ENCODE assay signal across 20 cellular contexts in genomic region chr3:172803489-172803888, GRCh38. TPM values are rescaled to one million over a fixed set of nuclear protein-coding genes. Genes with fewer than 3 reads are reported as not detected.
DNase-seq lines count a peak whose midpoint lies in the region; ATAC-seq and TF ChIP-seq lines count a peak whose summit lies in the region.
"Had no signal": no experiment of that assay in that cellular context is flagged by ENCODE, and none has a peak within 500 bp of the region (broad histone marks: within the 10 kb centered on the region; RNA-seq: fewer than 3 reads in every experiment).

No MANE protein-coding gene starts in this region.

- no peak for DNase-seq in activated T-cell treated with anti-CD3 and anti-CD28 coated beads, Interleukin-2, amount 50 U/mL, for 4 hours
- no peak for DNase-seq in activated T-cell treated with anti-CD3 and anti-CD28 coated beads, Interleukin-2, amount 50 U/mL, for 1 hour
- DNase-seq in NCI-H226 (peak; percentile 5), progenitor cell of endocrine pancreas (ENCODE audit: low spot score, unreplicated experiment) (no peak), left ventricle myocardium inferior (no peak), amniotic stem cell (lab: John Stamatoyannopoulos, UW) (no peak), NCI-H1417 (lab: John Stamatoyannopoulos, UW) (no peak)
- no peak for DNase-seq in activated T-helper 2 cell treated with anti-CD3 and anti-CD28 coated beads, Interferon-gamma antibody, Interleukin-2, Interleukin-4, amounts not matched to agents 10 μg/mL and 5 μg/mL and 100 μg/mL, durations not matched to agents 14 hours and 24 hours and 36 hours (ENCODE audit: low spot score)
- DNase-seq: ACHN, AML-193, COR-L47, EL, H9, NCI-H1436 treated with DMSO at 0.1 percent for 48 hours, NCI-H2029 treated with DMSO at 0.1 percent for 48 hours, NCI-H2171 treated with DMSO at 0.1 percent for 48 hours, NCI-H748 treated with DMSO at 0.1 percent for 48 hours, OCI-M1, SHP77 treated with DMSO at 0.1 percent for 48 hours had no signal

- peak overlapping the region; percentile 78 for H3K27ac Mint-ChIP-seq in activated T-helper 2 cell treated with anti-CD3 and anti-CD28 coated beads, Interferon-gamma antibody, Interleukin-2, Interleukin-4, amounts not matched to agents 10 μg/mL and 5 μg/mL and 100 μg/mL, durations not matched to agents 14 hours and 24 hours and 36 hours
- H3K27ac Mint-ChIP-seq in progenitor cell of endocrine pancreas, result peak overlapping the region; percentile 62

- H3K27me3 ChIP-seq in left ventricle myocardium inferior (ENCODE audit: low read depth), result no peaks in the 10 kb centered on the region

- peaks cover 10% of the 10 kb centered on the region for H3K36me3 ChIP-seq in left ventricle myocardium inferior

- peak overlapping the region; percentile 6 for H3K4me3 Mint-ChIP-seq in activated T-cell treated with anti-CD3 and anti-CD28 coated beads, Interleukin-2, amount 50 U/mL, for 4 hours
- H3K4me3 Mint-ChIP-seq in activated T-helper 2 cell treated with anti-CD3 and anti-CD28 coated beads, Interferon-gamma antibody, Interleukin-2, Interleukin-4, amounts not matched to agents 10 μg/mL and 5 μg/mL and 100 μg/mL, durations not matched to agents 14 hours and 24 hours and 36 hours (ENCODE audit: low read depth), result no peak overlapping the region
- H3K4me3 Mint-ChIP-seq in progenitor cell of endocrine pancreas (ENCODE audit: low read depth), result no peak overlapping the region
- H3K4me3 Mint-ChIP-seq: CD14-positive monocyte, H9 had no signal

- H3K4me1 Mint-ChIP-seq in activated T-cell treated with anti-CD3 and anti-CD28 coated beads, Interleukin-2, amount 50 U/mL, for 4 hours (ENCODE audit: low read depth), result peaks cover 3% of the 10 kb centered on the region
- H3K4me1 Mint-ChIP-seq in activated T-helper 2 cell treated with anti-CD3 and anti-CD28 coated beads, Interferon-gamma antibody, Interleukin-2, Interleukin-4, amounts not matched to agents 10 μg/mL and 5 μg/mL and 100 μg/mL, durations not matched to agents 14 hours and 24 hours and 36 hours (ENCODE audit: low read depth), result peaks cover 13% of the 10 kb centered on the region
- H3K4me1 Mint-ChIP-seq in progenitor cell of endocrine pancreas (ENCODE audit: low read depth), result peaks cover 2% of the 10 kb centered on the region
- H3K4me1 Mint-ChIP-seq: CD14-positive monocyte, H9 had no signal

- H3K36me3 Mint-ChIP-seq in activated T-cell treated with anti-CD3 and anti-CD28 coated beads, Interleukin-2, amount 50 U/mL, for 4 hours (ENCODE audit: insufficient read depth), result peaks cover 11% of the 10 kb centered on the region
- peaks cover 58% of the 10 kb centered on the region for H3K36me3 Mint-ChIP-seq in activated T-helper 2 cell treated with anti-CD3 and anti-CD28 coated beads, Interferon-gamma antibody, Interleukin-2, Interleukin-4, amounts not matched to agents 10 μg/mL and 5 μg/mL and 100 μg/mL, durations not matched to agents 14 hours and 24 hours and 36 hours (ENCODE audit: low read depth)
- H3K36me3 Mint-ChIP-seq in progenitor cell of endocrine pancreas (ENCODE audit: insufficient read depth), result peaks cover 5% of the 10 kb centered on the region

- H3K27me3 Mint-ChIP-seq in activated T-cell treated with anti-CD3 and anti-CD28 coated beads, Interleukin-2, amount 50 U/mL, for 4 hours (ENCODE audit: low read depth), result no peaks in the 10 kb centered on the region
- no peaks in the 10 kb centered on the region for H3K27me3 Mint-ChIP-seq in activated T-helper 2 cell treated with anti-CD3 and anti-CD28 coated beads, Interferon-gamma antibody, Interleukin-2, Interleukin-4, amounts not matched to agents 10 μg/mL and 5 μg/mL and 100 μg/mL, durations not matched to agents 14 hours and 24 hours and 36 hours (ENCODE audit: low read depth)
- no peaks in the 10 kb centered on the region for H3K27me3 Mint-ChIP-seq in progenitor cell of endocrine pancreas

- ATAC-seq in activated T-cell treated with anti-CD3 and anti-CD28 coated beads, Interleukin-2, amount 50 U/mL, for 4 hours, result no peak

- no peaks in the 10 kb centered on the region for H3K9me3 Mint-ChIP-seq in activated T-cell treated with anti-CD3 and anti-CD28 coated beads, Interleukin-2, amount 50 U/mL, for 4 hours
- no peaks in the 10 kb centered on the region for H3K9me3 Mint-ChIP-seq in activated T-helper 2 cell treated with anti-CD3 and anti-CD28 coated beads, Interferon-gamma antibody, Interleukin-2, Interleukin-4, amounts not matched to agents 10 μg/mL and 5 μg/mL and 100 μg/mL, durations not matched to agents 14 hours and 24 hours and 36 hours
- no peaks in the 10 kb centered on the region for H3K9me3 Mint-ChIP-seq in progenitor cell of endocrine pancreas (ENCODE audit: low read depth)
- H3K9me3 Mint-ChIP-seq: CD14-positive monocyte, H9 had no signal

- no peak for TF ChIP-seq CTCF in progenitor cell of endocrine pancreas (IDR thresholded peaks at IDR 0.05; ENCODE audit: unreplicated experiment)
- no peak for TF ChIP-seq CTCF in left ventricle myocardium inferior (IDR thresholded peaks at IDR 0.05; ENCODE audit: borderline replicate concordance)

- H3K9me3 ChIP-seq in left ventricle myocardium inferior (replicated peaks), result no peaks in the 10 kb centered on the region

- no peak overlapping the region for H3K27ac ChIP-seq in left ventricle myocardium inferior (replicated peaks)

- no peaks in the 10 kb centered on the region for H3K4me1 ChIP-seq in left ventricle myocardium inferior

- intact Hi-C loops in activated T-helper 2 cell treated with anti-CD3 and anti-CD28 coated beads, Interferon-gamma antibody, Interleukin-2, Interleukin-4, amounts not matched to agents 10 μg/mL and 5 μg/mL and 100 μg/mL, durations not matched to agents 14 hours and 24 hours and 36 hours (cut with micrococcal nuclease), result loop anchor here (10.0 kb wide), 1 partner anchor 241 kb away; no protein-coding TSS in a partner anchor
- intact Hi-C loops in left ventricle myocardium inferior (cut with micrococcal nuclease), result no loop called here

- H3K4me3 ChIP-seq in left ventricle myocardium inferior, result no peak overlapping the region

RNA-seq across cellular contexts. Expression of gene ECT2, which starts 53.0 kb away (rescaled TPM):
- 10 to 100 TPM in 2 of 3 donors, 1 to 10 TPM in 1; 8.6 to 11.0 (median 10.2) TPM for total RNA-seq in activated T-cell treated with anti-CD3 and anti-CD28 coated beads, Interleukin-2, amount 50 U/mL, for 4 hours
- 39.5 and 40.3 TPM in 2 replicates for total RNA-seq in activated T-helper 2 cell treated with anti-CD3 and anti-CD28 coated beads, Interferon-gamma antibody, Interleukin-2, Interleukin-4, amounts not matched to agents 10 μg/mL and 5 μg/mL and 100 μg/mL, durations not matched to agents 14 hours and 24 hours and 36 hours
- 38.1 and 45.4 TPM in 2 replicates for total RNA-seq in progenitor cell of endocrine pancreas
- total RNA-seq in left ventricle myocardium inferior, result 4.8 TPM
